Comparison of ENCODE assay signal across 27 cellular contexts in genomic region chr9:17225407-17225806, GRCh38.
"Had no signal": no experiment of that assay in that cellular context is flagged by ENCODE, and none has a peak within 500 bp of the region (broad histone marks: within the 10 kb centered on the region; RNA-seq: fewer than 3 reads in every experiment).

No MANE protein-coding gene starts in this region.

- FAIRE-seq: urothelium cell line had no signal

- H3K9me3 ChIP-seq: stomach, suprapubic skin, testis, thoracic aorta, thyroid gland, tibial artery, tibial nerve, transverse colon, upper lobe of left lung, upper lobe of right lung, uterus, vagina had no signal

- H3K36me3 ChIP-seq: stomach, suprapubic skin, thoracic aorta, thyroid gland, transverse colon, upper lobe of right lung, uterus, vagina had no signal

- H3K4me3 ChIP-seq: stomach, suprapubic skin, testis, thoracic aorta, thyroid gland, tibial artery, tibial nerve, transverse colon, upper lobe of left lung, upper lobe of right lung, uterus, vagina had no signal

- H3K27ac ChIP-seq: stomach, suprapubic skin, testis, thoracic aorta, thyroid gland, tibial artery, tibial nerve, transverse colon, upper lobe of left lung, upper lobe of right lung, uterus, vagina had no signal

- H3K27me3 ChIP-seq: stomach, suprapubic skin, testis, thyroid gland, tibial artery, tibial nerve, transverse colon, upper lobe of left lung, upper lobe of right lung, uterus, vagina had no signal

- DNase-seq: stimulated activated CD4-positive, alpha-beta T cell treated with anti-CD3 and anti-CD28 coated beads, Interleukin-2, amount 100 ng/mL, for 48 hours; stimulated activated CD4-positive, alpha-beta T cell treated with anti-CD3 and anti-CD28 coated beads, Interleukin-4, amount 100 ng/mL, for 1 hour; stimulated activated CD4-positive, alpha-beta T cell treated with anti-CD3 and anti-CD28 coated beads, Interleukin-4, amount 100 ng/mL, for 24 hours; stimulated activated CD4-positive, alpha-beta T cell treated with anti-CD3 and anti-CD28 coated beads, Interleukin-4, amount 100 ng/mL, for 4 hours; stimulated activated CD8-positive, alpha-beta memory T cell treated with anti-CD3 and anti-CD28 coated beads, Interleukin-4, amount 100 ng/mL, for 48 hours; stimulated activated naive B cell treated with anti-CD40 and anti-IgM and Interleukin-4, amounts not matched to agents 10 μg/mL and 1 μg/mL and 100 μg/mL, for 72 hours; stimulated activated naive CD4-positive, alpha-beta T cell; stimulated activated naive CD4-positive, alpha-beta T cell treated with Interleukin-2 at 50 U/mL for 16 hours; stimulated activated naive CD8-positive, alpha-beta T cell treated with anti-CD3 and anti-CD28 coated beads, Interleukin-15, amount 100 ng/mL, for 72 hours; stimulated activated naive CD8-positive, alpha-beta T cell treated with anti-CD3 and anti-CD28 coated beads, Interleukin-15, Interleukin-2, amounts not matched to agents 100 U/mL and 50 U/mL, for 24 hours; stomach; substantia nigra; testis; thyroid gland; tibial artery; transverse colon; trophoblast cell; upper lobe of left lung; upper lobe of right lung; uterus had no signal

- ATAC-seq: stimulated activated effector memory CD8-positive, alpha-beta T cell treated with anti-CD3 and anti-CD28 coated beads, Interleukin-12 subunit alpha, Interleukin-12 subunit beta, amount 100 ng/mL, for 72 hours; stimulated activated memory B cell treated with anti-CD40 and anti-IgM and Interleukin-4, amounts not matched to agents 10 μg/mL and 1 μg/mL and 100 μg/mL, for 72 hours; stimulated activated naive B cell treated with anti-CD40 and anti-IgM and Interleukin-4, amounts not matched to agents 10 μg/mL and 1 μg/mL and 100 μg/mL, for 72 hours; stimulated activated naive CD8-positive, alpha-beta T cell treated with anti-CD3 and anti-CD28 coated beads, Interleukin-15, amount 100 ng/mL, for 72 hours; stimulated activated naive CD8-positive, alpha-beta T cell treated with anti-CD3 and anti-CD28 coated beads, Interleukin-15, Interleukin-2, amounts not matched to agents 100 U/mL and 50 U/mL, for 24 hours; upper lobe of right lung had no signal

- H3K4me1 ChIP-seq: stomach, suprapubic skin, testis, thyroid gland, tibial artery, transverse colon, upper lobe of left lung, upper lobe of right lung, uterus, vagina had no signal
